ENCODE assay signal across 1 cellular context in the genomic region with DNA sequence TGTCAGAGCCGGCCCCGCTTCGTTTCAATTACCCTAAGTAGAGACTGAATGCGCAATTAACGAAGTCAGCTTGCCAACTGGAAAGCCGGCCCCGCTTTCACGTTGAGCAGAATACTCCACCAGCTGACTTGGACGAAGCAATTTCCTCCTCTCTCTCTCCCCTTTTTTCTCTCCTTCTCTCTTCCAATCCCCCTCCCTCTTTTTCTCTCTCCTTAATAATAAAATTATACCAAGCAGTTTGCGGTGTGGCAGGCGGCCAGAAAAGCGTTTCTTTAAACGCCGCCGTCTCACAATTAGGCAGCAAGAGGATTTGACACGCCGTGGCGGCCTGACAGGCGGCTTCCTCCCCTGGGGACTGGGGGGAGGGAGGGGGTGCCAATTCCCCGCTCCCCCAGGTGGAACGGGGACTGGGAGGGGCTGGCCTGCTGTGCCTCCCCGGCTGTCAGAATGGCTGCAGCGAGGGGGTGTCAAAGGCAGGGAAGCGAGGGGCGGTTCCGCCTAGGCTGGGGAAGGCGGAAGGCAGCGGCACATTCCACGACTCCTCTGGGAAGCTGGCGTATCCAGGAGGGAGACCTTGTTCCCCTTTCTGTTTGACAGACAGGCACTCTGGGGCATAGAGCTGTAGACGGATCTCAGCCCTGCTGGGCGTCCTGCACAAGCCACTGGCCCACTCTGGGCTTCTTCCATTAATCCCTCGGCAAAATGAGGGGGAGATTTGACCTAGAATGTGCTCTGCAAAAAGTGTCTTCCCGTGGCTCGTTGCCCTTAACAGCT.
TF ChIP-seq lines count a peak whose summit lies in the region.

No MANE protein-coding gene starts in this region.

TF ChIP-seq in IMR-90, 13 proteins besides CTCF, POLR2A, EP300 and RAD21 (continued from another document):
- TF ChIP-seq BHLHE40 (IDR thresholded peaks at IDR 0.05; ENCODE audit: low read depth, low read length) (no peak), SMC3 (IDR thresholded peaks at IDR 0.05; ENCODE audit: low read depth, low read length) (no peak), ELK1 (IDR thresholded peaks at IDR 0.05; ENCODE audit: borderline replicate concordance, low read depth, low read length) (no peak), RFX5 (IDR thresholded peaks at IDR 0.05; ENCODE audit: low read depth, low read length) (no peak), RCOR1 (IDR thresholded peaks at IDR 0.05; ENCODE audit: insufficient replicate concordance, low read length) (no peak), MAFK (IDR thresholded peaks at IDR 0.05; ENCODE audit: low read depth, low read length) (no peak), NFE2L2 (IDR thresholded peaks at IDR 0.05; ENCODE audit: low read depth, low read length) (no peak), CHD1 (IDR thresholded peaks at IDR 0.05; ENCODE audit: low read depth, low read length) (no peak), FOS (IDR thresholded peaks at IDR 0.05; ENCODE audit: low read depth, low read length) (no peak)
